Comparison of ENCODE assay signal across 8 cellular contexts in the genomic region with DNA sequence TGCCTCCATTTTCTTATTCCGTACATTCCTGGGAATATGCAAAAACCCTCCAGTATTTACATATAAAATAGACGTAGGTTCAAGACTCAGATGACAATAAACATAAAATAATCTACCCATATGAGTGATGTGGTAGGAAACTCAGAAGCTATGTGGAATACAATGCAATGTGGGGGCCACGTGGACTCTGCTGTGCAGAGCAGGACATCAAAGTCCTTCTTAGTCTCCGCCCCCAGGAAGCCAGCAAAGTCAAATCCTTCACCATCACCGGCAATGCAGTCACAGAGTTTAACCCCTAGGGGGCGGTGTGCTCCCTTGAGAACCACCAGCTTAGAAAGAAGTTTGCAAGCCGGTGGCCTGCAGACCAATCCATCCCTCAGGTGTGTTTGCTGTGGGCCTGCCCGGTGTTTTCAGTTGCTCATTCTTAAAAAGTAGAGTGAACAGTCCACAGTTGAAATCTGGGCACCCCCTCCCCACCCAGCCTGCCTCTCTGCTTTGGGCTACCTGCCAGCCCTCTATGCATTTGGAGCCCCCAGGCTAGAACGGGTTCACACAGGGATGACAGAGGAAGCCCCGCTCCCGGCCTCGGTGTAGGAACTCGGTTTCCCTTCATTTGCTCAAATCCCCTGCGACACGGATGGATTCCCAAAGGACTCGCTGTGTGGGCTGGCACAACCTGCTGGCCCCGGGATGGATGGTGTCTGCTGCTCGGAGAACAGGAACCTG. TPM values are rescaled to one million over a fixed set of nuclear protein-coding genes. Genes with fewer than 3 reads are reported as not detected.
DNase-seq lines count a peak whose midpoint lies in the region; ATAC-seq, FAIRE-seq and TF ChIP-seq lines count a peak whose summit lies in the region.

No MANE protein-coding gene starts in this region.

- peaks cover 9% of the 10 kb centered on the region; the same call in 2 of the 3 replicates for H3K36me3 Mint-ChIP-seq in GM23338 (ENCODE audit: low read depth)

- H3K27me3 Mint-ChIP-seq in GM23338 (ENCODE audit: insufficient read depth, low read depth, poor library complexity), result peaks cover 11% of the 10 kb centered on the region

- H2AFZ ChIP-seq in GM23338, result no peak overlapping the region

- H3K36me3 ChIP-seq in GM23338 (ENCODE audit: insufficient read depth) (no peaks in the 10 kb centered on the region), kidney (ENCODE audit: control insufficient read depth in 1 of 2, insufficient read depth in 2 of 2, low read length in 2 of 2) (no peaks in the 10 kb centered on the region)

- H3K4me1 ChIP-seq in GM23338 (ENCODE audit: insufficient read depth) (no peaks in the 10 kb centered on the region; the same call in 1 of the 2 replicates), kidney (ENCODE audit: control insufficient read depth in 1 of 2, insufficient read depth in 1 of 2, low read depth in 1 of 2, low read length in 2 of 2) (no peaks in the 10 kb centered on the region)

- intact Hi-C loops in kidney (cut with DNase I), result no loop called here

- H3K27me3 ChIP-seq in GM23338 (ENCODE audit: insufficient read depth), result no peaks in the 10 kb centered on the region

- no peaks in the 10 kb centered on the region for H3K79me2 ChIP-seq in GM23338 (replicated peaks; ENCODE audit: insufficient read depth)

- no peak overlapping the region for H3K27ac Mint-ChIP-seq in GM23338

- ATAC-seq in GM23338 (peak; percentile 91), HG03521 (IDR thresholded peaks at IDR 0.05; ENCODE audit: unreplicated experiment) (no peak)

- TF ChIP-seq CTCF in GM23338 (conservative IDR thresholded peaks at IDR 0.05; ENCODE audit: low read depth in 2 of 2) (peak; percentile 91 to 93), kidney (IDR thresholded peaks at IDR 0.05; ENCODE audit: borderline replicate concordance, extremely low read depth, insufficient read depth) (peak; percentile 94)

- H3K4me2 ChIP-seq in GM23338, result no peak overlapping the region

- H4K20me1 ChIP-seq in GM23338 (replicated peaks; ENCODE audit: insufficient read depth), result no peaks in the 10 kb centered on the region

- no peak overlapping the region for H3K4me3 ChIP-seq in GM23338
- H3K4me3 ChIP-seq in kidney (ENCODE audit: low read length in 2 of 2), result no peak overlapping the region

- no peaks in the 10 kb centered on the region for H3K9me3 ChIP-seq in kidney (ENCODE audit: control insufficient read depth in 1 of 2, low read length in 2 of 2)

- peaks cover 7% of the 10 kb centered on the region for H3K9me3 Mint-ChIP-seq in GM23338

- H3K27ac ChIP-seq in GM23338 (ENCODE audit: low read depth) (no peak overlapping the region), caudate nucleus (ENCODE audit: low read depth, low read length) (no peak overlapping the region), kidney (ENCODE audit: low read depth in 2 of 2, low read length in 2 of 2) (no peak overlapping the region)

- no peak overlapping the region for H3K9ac ChIP-seq in kidney (ENCODE audit: low read length in 2 of 2)

- DNase-seq in AML-193 (lab: John Stamatoyannopoulos, UW), result peak; percentile 77 to 80
- peak; percentile 90 for DNase-seq in GM23338 (ENCODE audit: low spot score)
- peak; percentile 83 for DNase-seq in NCI-H2196 treated with DMSO at 0.1 percent for 48 hours (lab: John Stamatoyannopoulos, UW; ENCODE audit: unreplicated experiment)
- DNase-seq in activated CD4-positive, CD25-positive, alpha-beta regulatory T cell (lab: John Stamatoyannopoulos, UW), result peak; percentile 57 to 70 (median 60)
- DNase-seq in caudate nucleus (lab: John Stamatoyannopoulos, UW), result peak in 51 of 61 donors; percentile 8 to 80 (median 32)
- peak; percentile 78 for DNase-seq in kidney
- DNase-seq in stimulated activated CD4-positive, alpha-beta T cell treated with anti-CD3 and anti-CD28 coated beads, Interleukin-2, amount 100 ng/mL, for 4 hours (ENCODE audit: low read depth), result peak; percentile 66

- peaks cover 13% of the 10 kb centered on the region for H3K4me1 Mint-ChIP-seq in GM23338

- H3F3A ChIP-seq in GM23338 (replicated peaks; ENCODE audit: low read depth), result 0 out of 2 replicates have a peak, but pooled peaks cover 3% of the 10 kb centered on the region

- FAIRE-seq in kidney (lab: Jason Lieb, UNC), result peak; percentile 74

- no peaks in the 10 kb centered on the region for H3K9me2 ChIP-seq in GM23338 (ENCODE audit: insufficient read depth)

- no peak overlapping the region for H3K4me3 Mint-ChIP-seq in GM23338

TF ChIP-seq in GM23338, 12 proteins besides CTCF, POLR2A, EP300 and RAD21 (continues in another document):
- TF ChIP-seq CREB1 (CRISPR knock-in tag; IDR thresholded peaks at IDR 0.05; ENCODE audit: low read depth), result no peak
- TF ChIP-seq JUNB (IDR thresholded peaks at IDR 0.05; ENCODE audit: unreplicated experiment), result no peak
- TF ChIP-seq, protein P1, sequence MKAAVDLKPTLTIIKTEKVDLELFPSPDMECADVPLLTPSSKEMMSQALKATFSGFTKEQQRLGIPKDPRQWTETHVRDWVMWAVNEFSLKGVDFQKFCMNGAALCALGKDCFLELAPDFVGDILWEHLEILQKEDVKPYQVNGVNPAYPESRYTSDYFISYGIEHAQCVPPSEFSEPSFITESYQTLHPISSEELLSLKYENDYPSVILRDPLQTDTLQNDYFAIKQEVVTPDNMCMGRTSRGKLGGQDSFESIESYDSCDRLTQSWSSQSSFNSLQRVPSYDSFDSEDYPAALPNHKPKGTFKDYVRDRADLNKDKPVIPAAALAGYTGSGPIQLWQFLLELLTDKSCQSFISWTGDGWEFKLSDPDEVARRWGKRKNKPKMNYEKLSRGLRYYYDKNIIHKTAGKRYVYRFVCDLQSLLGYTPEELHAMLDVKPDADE (IDR thresholded peaks at IDR 0.05), result no peak
- TF ChIP-seq ZNF331 (CRISPR knock-in tag; IDR thresholded peaks at IDR 0.05; ENCODE audit: low read depth), result no peak
- TF ChIP-seq, protein P2, sequence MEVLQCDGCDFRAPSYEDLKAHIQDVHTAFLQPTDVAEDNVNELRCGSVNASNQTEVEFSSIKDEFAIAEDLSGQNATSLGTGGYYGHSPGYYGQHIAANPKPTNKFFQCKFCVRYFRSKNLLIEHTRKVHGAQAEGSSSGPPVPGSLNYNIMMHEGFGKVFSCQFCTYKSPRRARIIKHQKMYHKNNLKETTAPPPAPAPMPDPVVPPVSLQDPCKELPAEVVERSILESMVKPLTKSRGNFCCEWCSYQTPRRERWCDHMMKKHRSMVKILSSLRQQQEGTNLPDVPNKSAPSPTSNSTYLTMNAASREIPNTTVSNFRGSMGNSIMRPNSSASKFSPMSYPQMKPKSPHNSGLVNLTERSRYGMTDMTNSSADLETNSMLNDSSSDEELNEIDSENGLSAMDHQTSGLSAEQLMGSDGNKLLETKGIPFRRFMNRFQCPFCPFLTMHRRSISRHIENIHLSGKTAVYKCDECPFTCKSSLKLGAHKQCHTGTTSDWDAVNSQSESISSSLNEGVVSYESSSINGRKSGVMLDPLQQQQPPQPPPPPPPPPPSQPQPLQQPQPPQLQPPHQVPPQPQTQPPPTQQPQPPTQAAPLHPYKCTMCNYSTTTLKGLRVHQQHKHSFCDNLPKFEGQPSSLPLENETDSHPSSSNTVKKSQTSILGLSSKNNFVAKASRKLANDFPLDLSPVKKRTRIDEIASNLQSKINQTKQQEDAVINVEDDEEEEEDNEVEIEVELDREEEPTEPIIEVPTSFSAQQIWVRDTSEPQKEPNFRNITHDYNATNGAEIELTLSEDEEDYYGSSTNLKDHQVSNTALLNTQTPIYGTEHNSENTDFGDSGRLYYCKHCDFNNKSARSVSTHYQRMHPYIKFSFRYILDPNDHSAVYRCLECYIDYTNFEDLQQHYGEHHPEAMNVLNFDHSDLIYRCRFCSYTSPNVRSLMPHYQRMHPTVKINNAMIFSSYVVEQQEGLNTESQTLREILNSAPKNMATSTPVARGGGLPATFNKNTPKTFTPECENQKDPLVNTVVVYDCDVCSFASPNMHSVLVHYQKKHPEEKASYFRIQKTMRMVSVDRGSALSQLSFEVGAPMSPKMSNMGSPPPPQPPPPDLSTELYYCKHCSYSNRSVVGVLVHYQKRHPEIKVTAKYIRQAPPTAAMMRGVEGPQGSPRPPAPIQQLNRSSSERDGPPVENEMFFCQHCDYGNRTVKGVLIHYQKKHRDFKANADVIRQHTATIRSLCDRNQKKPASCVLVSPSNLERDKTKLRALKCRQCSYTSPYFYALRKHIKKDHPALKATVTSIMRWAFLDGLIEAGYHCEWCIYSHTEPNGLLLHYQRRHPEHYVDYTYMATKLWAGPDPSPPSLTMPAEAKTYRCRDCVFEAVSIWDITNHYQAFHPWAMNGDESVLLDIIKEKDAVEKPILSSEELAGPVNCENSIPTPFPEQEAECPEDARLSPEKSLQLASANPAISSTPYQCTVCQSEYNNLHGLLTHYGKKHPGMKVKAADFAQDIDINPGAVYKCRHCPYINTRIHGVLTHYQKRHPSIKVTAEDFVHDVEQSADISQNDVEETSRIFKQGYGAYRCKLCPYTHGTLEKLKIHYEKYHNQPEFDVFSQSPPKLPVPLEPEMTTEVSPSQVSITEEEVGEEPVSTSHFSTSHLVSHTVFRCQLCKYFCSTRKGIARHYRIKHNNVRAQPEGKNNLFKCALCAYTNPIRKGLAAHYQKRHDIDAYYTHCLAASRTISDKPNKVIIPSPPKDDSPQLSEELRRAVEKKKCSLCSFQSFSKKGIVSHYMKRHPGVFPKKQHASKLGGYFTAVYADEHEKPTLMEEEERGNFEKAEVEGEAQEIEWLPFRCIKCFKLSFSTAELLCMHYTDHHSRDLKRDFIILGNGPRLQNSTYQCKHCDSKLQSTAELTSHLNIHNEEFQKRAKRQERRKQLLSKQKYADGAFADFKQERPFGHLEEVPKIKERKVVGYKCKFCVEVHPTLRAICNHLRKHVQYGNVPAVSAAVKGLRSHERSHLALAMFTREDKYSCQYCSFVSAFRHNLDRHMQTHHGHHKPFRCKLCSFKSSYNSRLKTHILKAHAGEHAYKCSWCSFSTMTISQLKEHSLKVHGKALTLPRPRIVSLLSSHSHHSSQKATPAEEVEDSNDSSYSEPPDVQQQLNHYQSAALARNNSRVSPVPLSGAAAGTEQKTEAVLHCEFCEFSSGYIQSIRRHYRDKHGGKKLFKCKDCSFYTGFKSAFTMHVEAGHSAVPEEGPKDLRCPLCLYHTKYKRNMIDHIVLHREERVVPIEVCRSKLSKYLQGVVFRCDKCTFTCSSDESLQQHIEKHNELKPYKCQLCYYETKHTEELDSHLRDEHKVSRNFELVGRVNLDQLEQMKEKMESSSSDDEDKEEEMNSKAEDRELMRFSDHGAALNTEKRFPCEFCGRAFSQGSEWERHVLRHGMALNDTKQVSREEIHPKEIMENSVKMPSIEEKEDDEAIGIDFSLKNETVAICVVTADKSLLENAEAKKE (CRISPR knock-in tag; IDR thresholded peaks at IDR 0.05), result no peak
- TF ChIP-seq ZNF114 (CRISPR knock-in tag; IDR thresholded peaks at IDR 0.05), result no peak
- TF ChIP-seq NANOG (IDR thresholded peaks at IDR 0.05; ENCODE audit: borderline replicate concordance), result no peak
- TF ChIP-seq EZH2phosphoT487 (IDR thresholded peaks at IDR 0.05; ENCODE audit: unreplicated experiment), result no peak

RNA-seq across cellular contexts. Expression of gene SULF2, which starts 59.9 kb away (rescaled TPM):
- total RNA-seq in GM23338 (2014; rRNA removed; shearing (Covaris generic)), result 14.0 and 20.7 TPM in 2 replicates
- polyA plus RNA-seq in GM23338 (2016; fragmentation: Nextera tagmentation; extraction: Ambion mirVana), result 9.5 and 10.7 TPM in 2 replicates
- 257 TPM for total RNA-seq in kidney
- 85.1 TPM for polyA plus RNA-seq in kidney (ENCODE audit: insufficient read depth, low read depth, low replicate concordance)

Comparison
In these comparisons a context has a peak if more than half of its experiments do, and no peak if none do; other contexts are left out.
1. DNase-seq: peak in every context shown above with its lines; median percentile 90 in GM23338; 83 in NCI-H2196 treated with DMSO at 0.1 percent for 48 hours; 78 in AML-193; 78 in kidney; 66 in stimulated activated CD4-positive, alpha-beta T cell treated with anti-CD3 and anti-CD28 coated beads, Interleukin-2, amount 100 ng/mL, for 4 hours; 60 in activated CD4-positive, CD25-positive, alpha-beta regulatory T cell; 32 in caudate nucleus.
2. RNA of gene SULF2, which starts 59.9 kb away (total RNA-seq): 257 TPM in kidney (single experiment); 14.0 to 20.7 TPM in GM23338; every median in the first group is over 10 times any median in the second.